Comparison of ENCODE assay signal across 8 cellular contexts in the genomic region with DNA sequence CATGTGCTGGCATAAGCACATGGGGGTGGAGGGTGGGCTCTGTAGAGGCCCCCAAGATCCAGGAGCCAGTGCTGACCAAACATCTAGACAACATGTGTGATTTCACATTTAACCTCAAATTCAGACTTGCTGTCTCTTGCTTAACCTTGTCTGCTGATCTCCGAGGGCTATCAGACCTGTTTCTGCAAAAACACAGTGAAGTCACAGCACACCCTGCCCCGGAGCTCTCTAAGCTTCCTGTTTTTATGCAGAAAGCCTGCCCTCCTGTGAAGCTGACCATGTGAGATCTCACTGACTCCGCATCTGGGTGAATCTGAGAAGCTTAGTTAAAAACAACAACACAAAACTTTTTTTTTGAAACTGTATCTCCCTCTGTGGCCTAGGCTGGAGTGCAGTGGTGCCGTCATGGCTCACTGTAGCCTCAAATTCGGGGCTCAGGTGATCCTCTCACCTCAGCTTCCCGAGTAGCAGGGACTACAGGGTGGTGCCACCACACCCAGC. TPM values are rescaled to one million over a fixed set of nuclear protein-coding genes. Genes with fewer than 3 reads are reported as not detected.
DNase-seq lines count a peak whose midpoint lies in the region; ATAC-seq and TF ChIP-seq lines count a peak whose summit lies in the region.

No MANE protein-coding gene starts in this region.

- no peak for TF ChIP-seq CTCF in NB4 (IDR thresholded peaks at IDR 0.05; ENCODE audit: low read depth, low read length)

- ATAC-seq in left ventricle myocardium superior: peak; percentile 58
- peak; percentile 72 for ATAC-seq in stimulated activated naive CD8-positive, alpha-beta T cell treated with anti-CD3 and anti-CD28 coated beads, Interleukin-15, Interleukin-2, amounts not matched to agents 100 U/mL and 50 U/mL, for 24 hours
- no peak for ATAC-seq in HG03439 (IDR thresholded peaks at IDR 0.05; ENCODE audit: unreplicated experiment)
- no peak for ATAC-seq in HG03135 (IDR thresholded peaks at IDR 0.05; ENCODE audit: unreplicated experiment)
- no peak for ATAC-seq in GM19452 (IDR thresholded peaks at IDR 0.05; ENCODE audit: unreplicated experiment)

- TF ChIP-seq POLR2A in NB4 (IDR thresholded peaks at IDR 0.05; ENCODE audit: extremely low read depth, insufficient read length): no peak

- H3K4me3 ChIP-seq in NB4 (ENCODE audit: low read depth, low read length): no peak overlapping the region

- intact Hi-C loops in left ventricle myocardium superior (cut with micrococcal nuclease): no loop called here

- peak; percentile 94 for DNase-seq in NB4 (ENCODE audit: low read depth)
- DNase-seq in activated T-helper 1 cell treated with Interleukin-2 at 50 U/mL for 16 hours (ENCODE audit: low read depth): peak; percentile 41
- DNase-seq in left ventricle myocardium superior: peak; percentile 40
- peak; percentile 25 for DNase-seq in stimulated activated naive CD8-positive, alpha-beta T cell treated with anti-CD3 and anti-CD28 coated beads, Interleukin-15, Interleukin-2, amounts not matched to agents 100 U/mL and 50 U/mL, for 24 hours
- DNase-seq in NCI-H1694 treated with DMSO at 0.1 percent for 48 hours (lab: John Stamatoyannopoulos, UW): no peak

RNA-seq across cellular contexts. Expression of gene DPEP2, which starts 6.6 kb away (rescaled TPM):
- 2.2 TPM for total RNA-seq in left ventricle myocardium superior

RNA-seq across cellular contexts. Expression of gene DPEP2NB, which starts 9.9 kb away (rescaled TPM):
- total RNA-seq in left ventricle myocardium superior: not detected

RNA-seq across cellular contexts. Expression of gene DDX28, which starts 17.2 kb away (rescaled TPM):
- total RNA-seq in left ventricle myocardium superior: 7.7 TPM

RNA-seq across cellular contexts. Expression of gene DUS2, which starts 17.2 kb away (rescaled TPM):
- 4.9 TPM for total RNA-seq in left ventricle myocardium superior

RNA-seq across cellular contexts. Expression of gene DPEP3, which starts 25.5 kb away (rescaled TPM):
- total RNA-seq in left ventricle myocardium superior: not detected

Comparison
In these comparisons a context has a peak if more than half of its experiments do, and no peak if none do; other contexts are left out.
1. ATAC-seq: peak in left ventricle myocardium superior (single experiment) and stimulated activated naive CD8-positive, alpha-beta T cell treated with anti-CD3 and anti-CD28 coated beads, Interleukin-15, Interleukin-2, amounts not matched to agents 100 U/mL and 50 U/mL, for 24 hours (single experiment); none in HG03439 (single experiment), HG03135 (single experiment) and GM19452 (single experiment).